ENCODE assay signal across 11 cellular contexts in genomic region chr2:214410128-214410775, GRCh38. TPM values are rescaled to one million over a fixed set of nuclear protein-coding genes. Genes with fewer than 3 reads are reported as not detected.
DNase-seq lines count a peak whose midpoint lies in the region; ATAC-seq, FAIRE-seq and TF ChIP-seq lines count a peak whose summit lies in the region.
"Had no signal": no experiment of that assay in that cellular context is flagged by ENCODE, and none has a peak within 500 bp of the region (broad histone marks: within the 10 kb centered on the region; RNA-seq: fewer than 3 reads in every experiment).

No MANE protein-coding gene starts in this region.

- H3K4me1 Mint-ChIP-seq in HFFc6 (ENCODE audit: low read depth): no peaks in the 10 kb centered on the region
- H3K4me1 Mint-ChIP-seq in activated T-cell treated with anti-CD3 and anti-CD28 coated beads, Interleukin-2, amount 50 U/mL, for 4 hours (ENCODE audit: low read depth): no peaks in the 10 kb centered on the region
- no peaks in the 10 kb centered on the region for H3K4me1 Mint-ChIP-seq in CD4-positive, alpha-beta T cell (ENCODE audit: low read depth)
- H3K4me1 Mint-ChIP-seq: stimulated activated memory B cell treated with anti-CD40 and anti-IgM and Interleukin-4, amounts not matched to agents 10 μg/mL and 1 μg/mL and 100 μg/mL, for 72 hours had no signal

- no peaks in the 10 kb centered on the region for H3K4me1 ChIP-seq in kidney (ENCODE audit: control insufficient read depth in 1 of 2, insufficient read depth in 1 of 2, low read depth in 1 of 2, low read length in 2 of 2)
- H3K4me1 ChIP-seq: prostate gland had no signal

- no peaks in the 10 kb centered on the region for H3K27me3 Mint-ChIP-seq in HFFc6 (ENCODE audit: insufficient read depth)
- H3K27me3 Mint-ChIP-seq in activated T-cell treated with anti-CD3 and anti-CD28 coated beads, Interleukin-2, amount 50 U/mL, for 4 hours (ENCODE audit: low read depth): no peaks in the 10 kb centered on the region
- H3K27me3 Mint-ChIP-seq in CD4-positive, alpha-beta T cell: no peaks in the 10 kb centered on the region
- H3K27me3 Mint-ChIP-seq: stimulated activated memory B cell treated with anti-CD40 and anti-IgM and Interleukin-4, amounts not matched to agents 10 μg/mL and 1 μg/mL and 100 μg/mL, for 72 hours had no signal

- intact Hi-C loops in kidney (cut with DNase I): no loop called here
- intact Hi-C loops in CD4-positive, alpha-beta T cell (cut with DNase I, micrococcal nuclease): no loop called here

- DNase-seq in Ammon's horn (ENCODE audit: low spot score) (peak; percentile 42), HFFc6 (no peak), NCI-H69 (lab: John Stamatoyannopoulos, UW) (peak; percentile 40), fibroblast of peridontal ligament (ENCODE audit: extremely low read depth) (peak; percentile 24), OCI-M1 (lab: John Stamatoyannopoulos, UW) (no peak), kidney (no peak)
- DNase-seq in activated T-cell treated with anti-CD3 and anti-CD28 coated beads, Interleukin-2, amount 50 U/mL, for 4 hours: no peak
- no peak for DNase-seq in CD4-positive, alpha-beta T cell

- H3K9me3 Mint-ChIP-seq in HFFc6: no peaks in the 10 kb centered on the region
- no peaks in the 10 kb centered on the region for H3K9me3 Mint-ChIP-seq in activated T-cell treated with anti-CD3 and anti-CD28 coated beads, Interleukin-2, amount 50 U/mL, for 4 hours
- H3K9me3 Mint-ChIP-seq in CD4-positive, alpha-beta T cell: no peaks in the 10 kb centered on the region
- H3K9me3 Mint-ChIP-seq: stimulated activated memory B cell treated with anti-CD40 and anti-IgM and Interleukin-4, amounts not matched to agents 10 μg/mL and 1 μg/mL and 100 μg/mL, for 72 hours had no signal

- ATAC-seq in activated T-cell treated with anti-CD3 and anti-CD28 coated beads, Interleukin-2, amount 50 U/mL, for 4 hours: no peak
- ATAC-seq in CD4-positive, alpha-beta T cell (ENCODE audit: poor library complexity): no peak
- ATAC-seq: stimulated activated memory B cell treated with anti-CD40 and anti-IgM and Interleukin-4, amounts not matched to agents 10 μg/mL and 1 μg/mL and 100 μg/mL, for 72 hours had no signal

- TF ChIP-seq CTCF in HFFc6 (IDR thresholded peaks at IDR 0.05): 0 out of 2 replicates have a peak, but pooled peaks have one; percentile 8
- TF ChIP-seq CTCF in kidney (IDR thresholded peaks at IDR 0.05; ENCODE audit: borderline replicate concordance, extremely low read depth, insufficient read depth): no peak
- no peak for TF ChIP-seq CTCF in CD4-positive, alpha-beta T cell (IDR thresholded peaks at IDR 0.05)

- no peak overlapping the region for H3K9ac ChIP-seq in kidney (ENCODE audit: low read length in 2 of 2)

- no peaks in the 10 kb centered on the region for H3K9me3 ChIP-seq in kidney (ENCODE audit: control insufficient read depth in 1 of 2, low read length in 2 of 2)
- H3K9me3 ChIP-seq in CD4-positive, alpha-beta T cell (ENCODE audit: control insufficient read depth, low read length): no peaks in the 10 kb centered on the region
- H3K9me3 ChIP-seq: prostate gland had no signal

- H3K4me3 ChIP-seq in kidney (ENCODE audit: low read length in 2 of 2): no peak overlapping the region
- H3K4me3 ChIP-seq: prostate gland had no signal

- H3K27ac ChIP-seq in kidney (ENCODE audit: low read depth in 2 of 2, low read length in 2 of 2): no peak overlapping the region
- H3K27ac ChIP-seq in CD4-positive, alpha-beta T cell (ENCODE audit: low read depth, low read length): no peak overlapping the region
- H3K27ac ChIP-seq: prostate gland had no signal

- no peak for FAIRE-seq in kidney (lab: Jason Lieb, UNC)

- CTCF ChIA-PET in CD4-positive, alpha-beta T cell (lab: Charles Lee): no interaction called here

- H3K36me3 ChIP-seq in kidney (ENCODE audit: control insufficient read depth in 1 of 2, insufficient read depth in 2 of 2, low read length in 2 of 2): no peaks in the 10 kb centered on the region
- H3K36me3 ChIP-seq: prostate gland had no signal

- H3K4me3 Mint-ChIP-seq in HFFc6: no peak overlapping the region
- no peak overlapping the region for H3K4me3 Mint-ChIP-seq in activated T-cell treated with anti-CD3 and anti-CD28 coated beads, Interleukin-2, amount 50 U/mL, for 4 hours
- H3K4me3 Mint-ChIP-seq in CD4-positive, alpha-beta T cell: no peak overlapping the region
- H3K4me3 Mint-ChIP-seq: stimulated activated memory B cell treated with anti-CD40 and anti-IgM and Interleukin-4, amounts not matched to agents 10 μg/mL and 1 μg/mL and 100 μg/mL, for 72 hours had no signal

- H3K27me3 ChIP-seq in CD4-positive, alpha-beta T cell (ENCODE audit: control insufficient read depth, insufficient read depth, low read length): no peaks in the 10 kb centered on the region

- no peak overlapping the region for H3K27ac Mint-ChIP-seq in HFFc6
- no peak overlapping the region for H3K27ac Mint-ChIP-seq in CD4-positive, alpha-beta T cell
- H3K27ac Mint-ChIP-seq: stimulated activated memory B cell treated with anti-CD40 and anti-IgM and Interleukin-4, amounts not matched to agents 10 μg/mL and 1 μg/mL and 100 μg/mL, for 72 hours had no signal

- POLR2A ChIA-PET in CD4-positive, alpha-beta T cell (lab: Charles Lee): no interaction called here

- no peaks in the 10 kb centered on the region for H3K36me3 Mint-ChIP-seq in HFFc6 (ENCODE audit: low read depth)
- no peaks in the 10 kb centered on the region for H3K36me3 Mint-ChIP-seq in activated T-cell treated with anti-CD3 and anti-CD28 coated beads, Interleukin-2, amount 50 U/mL, for 4 hours (ENCODE audit: insufficient read depth)
- no peaks in the 10 kb centered on the region for H3K36me3 Mint-ChIP-seq in CD4-positive, alpha-beta T cell (ENCODE audit: low read depth)
- H3K36me3 Mint-ChIP-seq: stimulated activated memory B cell treated with anti-CD40 and anti-IgM and Interleukin-4, amounts not matched to agents 10 μg/mL and 1 μg/mL and 100 μg/mL, for 72 hours had no signal

RNA-seq across cellular contexts. Expression of gene VWC2L, which starts 0.6 kb away (rescaled TPM):
- total RNA-seq in HFFc6 (2021; fragmentation: NEBNext Ultra II Directional; extraction: Animal tissue kit (Norgen Biotek cat#: 25700)): not detected
- not detected for total RNA-seq in activated T-cell treated with anti-CD3 and anti-CD28 coated beads, Interleukin-2, amount 50 U/mL, for 4 hours
- 0.09 TPM for total RNA-seq in kidney
- polyA plus RNA-seq in kidney (ENCODE audit: insufficient read depth, low read depth, low replicate concordance): not detected
- not detected for total RNA-seq in CD4-positive, alpha-beta T cell
- total RNA-seq: prostate gland had no signal
- polyA plus RNA-seq: BJ had no signal

Comparison
In these comparisons a context has a peak if more than half of its experiments do, and no peak if none do; other contexts are left out.
1. DNase-seq: peak in Ammon's horn (single experiment), NCI-H69 (single experiment) and fibroblast of peridontal ligament (single experiment); none in HFFc6 (single experiment), OCI-M1 (single experiment), activated T-cell treated with anti-CD3 and anti-CD28 coated beads, Interleukin-2, amount 50 U/mL, for 4 hours (single experiment), kidney (single experiment) and CD4-positive, alpha-beta T cell (0 of 10).